ENCODE assay signal across 1 cellular context in the genomic region with DNA sequence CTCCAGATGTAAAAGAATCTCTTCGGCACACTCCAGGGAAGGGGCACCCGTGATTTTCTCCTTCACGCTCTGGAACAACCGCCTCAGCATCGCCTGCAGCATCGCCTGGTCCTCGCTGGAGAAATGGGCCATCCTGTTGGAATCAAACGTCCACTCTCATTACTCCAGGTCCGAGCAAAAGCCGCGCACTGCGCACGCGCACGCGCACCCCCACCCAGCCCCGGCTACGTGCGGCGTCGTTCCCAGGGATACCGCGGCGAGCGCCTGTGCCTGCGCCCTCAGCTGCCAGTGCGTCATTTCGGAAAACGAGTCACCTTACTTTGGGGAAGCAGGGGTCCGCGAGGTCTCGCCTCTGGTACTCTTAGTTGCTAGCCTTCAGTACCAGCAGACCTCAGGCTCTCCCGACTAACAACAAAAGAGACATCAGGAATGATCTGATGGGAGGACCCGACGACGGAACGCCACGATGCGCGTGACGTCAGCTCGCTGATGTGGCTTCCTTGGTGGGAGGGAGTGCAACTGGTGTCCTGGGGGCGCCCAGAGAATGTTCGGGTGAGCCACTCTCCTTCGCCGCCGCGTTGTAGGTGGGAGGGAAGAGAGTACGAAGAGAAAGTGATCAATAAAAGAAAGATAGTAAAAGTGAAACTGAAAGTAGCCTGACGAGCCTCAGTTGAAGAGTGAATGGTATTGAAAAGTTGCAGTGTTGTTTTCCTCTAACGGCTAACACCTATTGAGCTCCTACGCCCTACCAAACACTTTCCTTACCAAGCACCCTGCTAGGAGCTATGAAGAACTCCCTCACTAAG.
TF ChIP-seq lines count a peak whose summit lies in the region.

A gene with protein sequence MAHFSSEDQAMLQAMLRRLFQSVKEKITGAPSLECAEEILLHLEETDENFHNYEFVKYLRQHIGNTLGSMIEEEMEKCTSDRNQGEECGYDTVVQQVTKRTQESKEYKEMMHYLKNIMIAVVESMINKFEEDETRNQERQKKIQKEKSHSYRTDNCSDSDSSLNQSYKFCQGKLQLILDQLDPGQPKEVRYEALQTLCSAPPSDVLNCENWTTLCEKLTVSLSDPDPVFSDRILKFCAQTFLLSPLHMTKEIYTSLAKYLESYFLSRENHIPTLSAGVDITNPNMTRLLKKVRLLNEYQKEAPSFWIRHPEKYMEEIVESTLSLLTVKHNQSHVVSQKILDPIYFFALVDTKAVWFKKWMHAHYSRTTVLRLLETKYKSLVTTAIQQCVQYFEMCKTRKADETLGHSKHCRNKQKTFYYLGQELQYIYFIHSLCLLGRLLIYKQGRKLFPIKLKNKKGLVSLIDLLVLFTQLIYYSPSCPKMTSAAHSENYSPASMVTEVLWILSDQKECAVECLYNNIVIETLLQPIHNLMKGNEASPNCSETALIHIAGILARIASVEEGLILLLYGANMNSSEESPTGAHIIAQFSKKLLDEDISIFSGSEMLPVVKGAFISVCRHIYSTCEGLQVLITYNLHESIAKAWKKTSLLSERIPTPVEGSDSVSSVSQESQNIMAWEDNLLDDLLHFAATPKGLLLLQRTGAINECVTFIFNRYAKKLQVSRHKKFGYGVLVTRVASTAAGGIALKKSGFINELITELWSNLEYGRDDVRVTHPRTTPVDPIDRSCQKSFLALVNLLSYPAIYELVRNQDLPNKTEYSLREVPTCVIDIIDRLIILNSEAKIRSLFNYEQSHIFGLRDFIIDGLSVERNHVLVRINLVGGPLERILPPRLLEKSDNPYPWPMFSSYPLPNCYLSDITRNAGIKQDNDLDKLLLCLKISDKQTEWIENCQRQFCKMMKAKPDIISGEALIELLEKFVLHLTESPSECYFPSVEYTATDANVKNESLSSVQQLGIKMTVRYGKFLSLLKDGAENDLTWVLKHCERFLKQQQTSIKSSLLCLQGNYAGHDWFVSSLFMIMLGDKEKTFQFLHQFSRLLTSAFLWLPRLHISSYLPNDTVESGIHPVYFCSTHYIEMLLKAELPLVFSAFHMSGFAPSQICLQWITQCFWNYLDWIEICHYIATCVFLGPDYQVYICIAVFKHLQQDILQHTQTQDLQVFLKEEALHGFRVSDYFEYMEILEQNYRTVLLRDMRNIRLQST (minus strand): TSS at position 182 of the 806 bp plus-strand sequence. CDS start 50 bp downstream, at position 132.

TF ChIP-seq in WTC11, 78 proteins besides CTCF, POLR2A, EP300 and RAD21 (continued from another document and continues in another):
- TF ChIP-seq, protein P1, sequence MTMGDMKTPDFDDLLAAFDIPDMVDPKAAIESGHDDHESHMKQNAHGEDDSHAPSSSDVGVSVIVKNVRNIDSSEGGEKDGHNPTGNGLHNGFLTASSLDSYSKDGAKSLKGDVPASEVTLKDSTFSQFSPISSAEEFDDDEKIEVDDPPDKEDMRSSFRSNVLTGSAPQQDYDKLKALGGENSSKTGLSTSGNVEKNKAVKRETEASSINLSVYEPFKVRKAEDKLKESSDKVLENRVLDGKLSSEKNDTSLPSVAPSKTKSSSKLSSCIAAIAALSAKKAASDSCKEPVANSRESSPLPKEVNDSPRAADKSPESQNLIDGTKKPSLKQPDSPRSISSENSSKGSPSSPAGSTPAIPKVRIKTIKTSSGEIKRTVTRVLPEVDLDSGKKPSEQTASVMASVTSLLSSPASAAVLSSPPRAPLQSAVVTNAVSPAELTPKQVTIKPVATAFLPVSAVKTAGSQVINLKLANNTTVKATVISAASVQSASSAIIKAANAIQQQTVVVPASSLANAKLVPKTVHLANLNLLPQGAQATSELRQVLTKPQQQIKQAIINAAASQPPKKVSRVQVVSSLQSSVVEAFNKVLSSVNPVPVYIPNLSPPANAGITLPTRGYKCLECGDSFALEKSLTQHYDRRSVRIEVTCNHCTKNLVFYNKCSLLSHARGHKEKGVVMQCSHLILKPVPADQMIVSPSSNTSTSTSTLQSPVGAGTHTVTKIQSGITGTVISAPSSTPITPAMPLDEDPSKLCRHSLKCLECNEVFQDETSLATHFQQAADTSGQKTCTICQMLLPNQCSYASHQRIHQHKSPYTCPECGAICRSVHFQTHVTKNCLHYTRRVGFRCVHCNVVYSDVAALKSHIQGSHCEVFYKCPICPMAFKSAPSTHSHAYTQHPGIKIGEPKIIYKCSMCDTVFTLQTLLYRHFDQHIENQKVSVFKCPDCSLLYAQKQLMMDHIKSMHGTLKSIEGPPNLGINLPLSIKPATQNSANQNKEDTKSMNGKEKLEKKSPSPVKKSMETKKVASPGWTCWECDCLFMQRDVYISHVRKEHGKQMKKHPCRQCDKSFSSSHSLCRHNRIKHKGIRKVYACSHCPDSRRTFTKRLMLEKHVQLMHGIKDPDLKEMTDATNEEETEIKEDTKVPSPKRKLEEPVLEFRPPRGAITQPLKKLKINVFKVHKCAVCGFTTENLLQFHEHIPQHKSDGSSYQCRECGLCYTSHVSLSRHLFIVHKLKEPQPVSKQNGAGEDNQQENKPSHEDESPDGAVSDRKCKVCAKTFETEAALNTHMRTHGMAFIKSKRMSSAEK (CRISPR knock-in tag; IDR thresholded peaks at IDR 0.05; ENCODE audit: borderline replicate concordance) = peak; percentile 39; the same call in 1 of the 2 replicates
- TF ChIP-seq, protein P2, sequence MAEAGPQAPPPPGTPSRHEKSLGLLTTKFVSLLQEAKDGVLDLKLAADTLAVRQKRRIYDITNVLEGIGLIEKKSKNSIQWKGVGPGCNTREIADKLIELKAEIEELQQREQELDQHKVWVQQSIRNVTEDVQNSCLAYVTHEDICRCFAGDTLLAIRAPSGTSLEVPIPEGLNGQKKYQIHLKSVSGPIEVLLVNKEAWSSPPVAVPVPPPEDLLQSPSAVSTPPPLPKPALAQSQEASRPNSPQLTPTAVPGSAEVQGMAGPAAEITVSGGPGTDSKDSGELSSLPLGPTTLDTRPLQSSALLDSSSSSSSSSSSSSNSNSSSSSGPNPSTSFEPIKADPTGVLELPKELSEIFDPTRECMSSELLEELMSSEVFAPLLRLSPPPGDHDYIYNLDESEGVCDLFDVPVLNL (CRISPR knock-in tag; IDR thresholded peaks at IDR 0.05; ENCODE audit: borderline replicate concordance, low read depth) = no peak
- TF ChIP-seq SOX15 (CRISPR knock-in tag; IDR thresholded peaks at IDR 0.05) (no peak), FOXK1 (CRISPR knock-in tag; IDR thresholded peaks at IDR 0.05) (peak; percentile 61; the same call in 1 of the 2 replicates), CREM (CRISPR knock-in tag; IDR thresholded peaks at IDR 0.05) (peak; percentile 91), GTF2I (CRISPR knock-in tag; conservative IDR thresholded peaks at IDR 0.05) (no peak), FOXP1 (CRISPR knock-in tag; IDR thresholded peaks at IDR 0.05; ENCODE audit: borderline replicate concordance) (peak; percentile 75; the same call in 1 of the 2 replicates), TEAD1 (CRISPR knock-in tag; IDR thresholded peaks at IDR 0.05) (peak; percentile 73; the same call in 1 of the 2 replicates), ZBTB21 (CRISPR knock-in tag; IDR thresholded peaks at IDR 0.05; ENCODE audit: borderline replicate concordance) (peak; percentile 82), ESRRA (CRISPR knock-in tag; IDR thresholded peaks at IDR 0.05; ENCODE audit: borderline replicate concordance) (no peak), TEAD4 (CRISPR knock-in tag; IDR thresholded peaks at IDR 0.05) (no peak), NR1H2 (CRISPR knock-in tag; IDR thresholded peaks at IDR 0.05) (no peak)
- TF ChIP-seq, protein P3, sequence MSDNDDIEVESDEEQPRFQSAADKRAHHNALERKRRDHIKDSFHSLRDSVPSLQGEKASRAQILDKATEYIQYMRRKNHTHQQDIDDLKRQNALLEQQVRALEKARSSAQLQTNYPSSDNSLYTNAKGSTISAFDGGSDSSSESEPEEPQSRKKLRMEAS (CRISPR knock-in tag; IDR thresholded peaks at IDR 0.05) = peak; percentile 90
- TF ChIP-seq, protein P4, sequence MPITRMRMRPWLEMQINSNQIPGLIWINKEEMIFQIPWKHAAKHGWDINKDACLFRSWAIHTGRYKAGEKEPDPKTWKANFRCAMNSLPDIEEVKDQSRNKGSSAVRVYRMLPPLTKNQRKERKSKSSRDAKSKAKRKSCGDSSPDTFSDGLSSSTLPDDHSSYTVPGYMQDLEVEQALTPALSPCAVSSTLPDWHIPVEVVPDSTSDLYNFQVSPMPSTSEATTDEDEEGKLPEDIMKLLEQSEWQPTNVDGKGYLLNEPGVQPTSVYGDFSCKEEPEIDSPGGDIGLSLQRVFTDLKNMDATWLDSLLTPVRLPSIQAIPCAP (CRISPR knock-in tag; IDR thresholded peaks at IDR 0.05) = 0 out of 2 replicates have a peak, but pooled peaks have one; percentile 74
- TF ChIP-seq, protein P5, sequence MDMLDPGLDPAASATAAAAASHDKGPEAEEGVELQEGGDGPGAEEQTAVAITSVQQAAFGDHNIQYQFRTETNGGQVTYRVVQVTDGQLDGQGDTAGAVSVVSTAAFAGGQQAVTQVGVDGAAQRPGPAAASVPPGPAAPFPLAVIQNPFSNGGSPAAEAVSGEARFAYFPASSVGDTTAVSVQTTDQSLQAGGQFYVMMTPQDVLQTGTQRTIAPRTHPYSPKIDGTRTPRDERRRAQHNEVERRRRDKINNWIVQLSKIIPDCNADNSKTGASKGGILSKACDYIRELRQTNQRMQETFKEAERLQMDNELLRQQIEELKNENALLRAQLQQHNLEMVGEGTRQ (CRISPR knock-in tag; IDR thresholded peaks at IDR 0.05) = no peak
- TF ChIP-seq, protein P6, sequence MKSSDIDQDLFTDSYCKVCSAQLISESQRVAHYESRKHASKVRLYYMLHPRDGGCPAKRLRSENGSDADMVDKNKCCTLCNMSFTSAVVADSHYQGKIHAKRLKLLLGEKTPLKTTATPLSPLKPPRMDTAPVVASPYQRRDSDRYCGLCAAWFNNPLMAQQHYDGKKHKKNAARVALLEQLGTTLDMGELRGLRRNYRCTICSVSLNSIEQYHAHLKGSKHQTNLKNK (CRISPR knock-in tag; IDR thresholded peaks at IDR 0.05) = no peak
- TF ChIP-seq, protein P7, sequence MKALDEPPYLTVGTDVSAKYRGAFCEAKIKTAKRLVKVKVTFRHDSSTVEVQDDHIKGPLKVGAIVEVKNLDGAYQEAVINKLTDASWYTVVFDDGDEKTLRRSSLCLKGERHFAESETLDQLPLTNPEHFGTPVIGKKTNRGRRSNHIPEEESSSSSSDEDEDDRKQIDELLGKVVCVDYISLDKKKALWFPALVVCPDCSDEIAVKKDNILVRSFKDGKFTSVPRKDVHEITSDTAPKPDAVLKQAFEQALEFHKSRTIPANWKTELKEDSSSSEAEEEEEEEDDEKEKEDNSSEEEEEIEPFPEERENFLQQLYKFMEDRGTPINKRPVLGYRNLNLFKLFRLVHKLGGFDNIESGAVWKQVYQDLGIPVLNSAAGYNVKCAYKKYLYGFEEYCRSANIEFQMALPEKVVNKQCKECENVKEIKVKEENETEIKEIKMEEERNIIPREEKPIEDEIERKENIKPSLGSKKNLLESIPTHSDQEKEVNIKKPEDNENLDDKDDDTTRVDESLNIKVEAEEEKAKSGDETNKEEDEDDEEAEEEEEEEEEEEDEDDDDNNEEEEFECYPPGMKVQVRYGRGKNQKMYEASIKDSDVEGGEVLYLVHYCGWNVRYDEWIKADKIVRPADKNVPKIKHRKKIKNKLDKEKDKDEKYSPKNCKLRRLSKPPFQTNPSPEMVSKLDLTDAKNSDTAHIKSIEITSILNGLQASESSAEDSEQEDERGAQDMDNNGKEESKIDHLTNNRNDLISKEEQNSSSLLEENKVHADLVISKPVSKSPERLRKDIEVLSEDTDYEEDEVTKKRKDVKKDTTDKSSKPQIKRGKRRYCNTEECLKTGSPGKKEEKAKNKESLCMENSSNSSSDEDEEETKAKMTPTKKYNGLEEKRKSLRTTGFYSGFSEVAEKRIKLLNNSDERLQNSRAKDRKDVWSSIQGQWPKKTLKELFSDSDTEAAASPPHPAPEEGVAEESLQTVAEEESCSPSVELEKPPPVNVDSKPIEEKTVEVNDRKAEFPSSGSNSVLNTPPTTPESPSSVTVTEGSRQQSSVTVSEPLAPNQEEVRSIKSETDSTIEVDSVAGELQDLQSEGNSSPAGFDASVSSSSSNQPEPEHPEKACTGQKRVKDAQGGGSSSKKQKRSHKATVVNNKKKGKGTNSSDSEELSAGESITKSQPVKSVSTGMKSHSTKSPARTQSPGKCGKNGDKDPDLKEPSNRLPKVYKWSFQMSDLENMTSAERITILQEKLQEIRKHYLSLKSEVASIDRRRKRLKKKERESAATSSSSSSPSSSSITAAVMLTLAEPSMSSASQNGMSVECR (CRISPR knock-in tag; IDR thresholded peaks at IDR 0.05; ENCODE audit: borderline replicate concordance) = peak; percentile 67; the same call in 1 of the 2 replicates
- TF ChIP-seq, protein P8, sequence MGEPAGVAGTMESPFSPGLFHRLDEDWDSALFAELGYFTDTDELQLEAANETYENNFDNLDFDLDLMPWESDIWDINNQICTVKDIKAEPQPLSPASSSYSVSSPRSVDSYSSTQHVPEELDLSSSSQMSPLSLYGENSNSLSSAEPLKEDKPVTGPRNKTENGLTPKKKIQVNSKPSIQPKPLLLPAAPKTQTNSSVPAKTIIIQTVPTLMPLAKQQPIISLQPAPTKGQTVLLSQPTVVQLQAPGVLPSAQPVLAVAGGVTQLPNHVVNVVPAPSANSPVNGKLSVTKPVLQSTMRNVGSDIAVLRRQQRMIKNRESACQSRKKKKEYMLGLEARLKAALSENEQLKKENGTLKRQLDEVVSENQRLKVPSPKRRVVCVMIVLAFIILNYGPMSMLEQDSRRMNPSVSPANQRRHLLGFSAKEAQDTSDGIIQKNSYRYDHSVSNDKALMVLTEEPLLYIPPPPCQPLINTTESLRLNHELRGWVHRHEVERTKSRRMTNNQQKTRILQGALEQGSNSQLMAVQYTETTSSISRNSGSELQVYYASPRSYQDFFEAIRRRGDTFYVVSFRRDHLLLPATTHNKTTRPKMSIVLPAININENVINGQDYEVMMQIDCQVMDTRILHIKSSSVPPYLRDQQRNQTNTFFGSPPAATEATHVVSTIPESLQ (CRISPR knock-in tag; IDR thresholded peaks at IDR 0.05) = no peak
- TF ChIP-seq, protein P9, sequence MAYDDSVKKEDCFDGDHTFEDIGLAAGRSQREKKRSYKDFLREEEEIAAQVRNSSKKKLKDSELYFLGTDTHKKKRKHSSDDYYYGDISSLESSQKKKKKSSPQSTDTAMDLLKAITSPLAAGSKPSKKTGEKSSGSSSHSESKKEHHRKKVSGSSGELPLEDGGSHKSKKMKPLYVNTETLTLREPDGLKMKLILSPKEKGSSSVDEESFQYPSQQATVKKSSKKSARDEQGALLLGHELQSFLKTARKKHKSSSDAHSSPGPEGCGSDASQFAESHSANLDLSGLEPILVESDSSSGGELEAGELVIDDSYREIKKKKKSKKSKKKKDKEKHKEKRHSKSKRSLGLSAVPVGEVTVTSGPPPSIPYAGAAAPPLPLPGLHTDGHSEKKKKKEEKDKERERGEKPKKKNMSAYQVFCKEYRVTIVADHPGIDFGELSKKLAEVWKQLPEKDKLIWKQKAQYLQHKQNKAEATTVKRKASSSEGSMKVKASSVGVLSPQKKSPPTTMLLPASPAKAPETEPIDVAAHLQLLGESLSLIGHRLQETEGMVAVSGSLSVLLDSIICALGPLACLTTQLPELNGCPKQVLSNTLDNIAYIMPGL (CRISPR knock-in tag; IDR thresholded peaks at IDR 0.05) = peak; percentile 49; the same call in 1 of the 2 replicates
- TF ChIP-seq, protein P10, sequence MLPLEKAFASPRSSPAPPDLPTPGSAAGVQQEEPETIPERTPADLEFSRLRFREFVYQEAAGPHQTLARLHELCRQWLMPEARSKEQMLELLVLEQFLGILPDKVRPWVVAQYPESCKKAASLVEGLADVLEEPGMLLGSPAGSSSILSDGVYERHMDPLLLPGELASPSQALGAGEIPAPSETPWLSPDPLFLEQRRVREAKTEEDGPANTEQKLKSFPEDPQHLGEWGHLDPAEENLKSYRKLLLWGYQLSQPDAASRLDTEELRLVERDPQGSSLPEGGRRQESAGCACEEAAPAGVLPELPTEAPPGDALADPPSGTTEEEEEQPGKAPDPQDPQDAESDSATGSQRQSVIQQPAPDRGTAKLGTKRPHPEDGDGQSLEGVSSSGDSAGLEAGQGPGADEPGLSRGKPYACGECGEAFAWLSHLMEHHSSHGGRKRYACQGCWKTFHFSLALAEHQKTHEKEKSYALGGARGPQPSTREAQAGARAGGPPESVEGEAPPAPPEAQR (CRISPR knock-in tag; IDR thresholded peaks at IDR 0.05) = no peak
- TF ChIP-seq, protein P11, sequence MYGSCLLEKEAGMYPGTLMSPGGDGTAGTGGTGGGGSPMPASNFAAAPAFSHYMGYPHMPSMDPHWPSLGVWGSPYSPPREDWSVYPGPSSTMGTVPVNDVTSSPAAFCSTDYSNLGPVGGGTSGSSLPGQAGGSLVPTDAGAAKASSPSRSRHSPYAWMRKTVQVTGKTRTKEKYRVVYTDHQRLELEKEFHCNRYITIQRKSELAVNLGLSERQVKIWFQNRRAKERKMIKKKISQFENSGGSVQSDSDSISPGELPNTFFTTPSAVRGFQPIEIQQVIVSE (CRISPR knock-in tag; IDR thresholded peaks at IDR 0.05; ENCODE audit: borderline replicate concordance) = no peak
